In genomic region chr14:58152569-58152857, GRCh38 we compare ENCODE assay signal across 8 cellular contexts. TPM values are rescaled to one million over a fixed set of nuclear protein-coding genes. Genes with fewer than 3 reads are reported as not detected.
A peak's percentile ranks its signal among the peaks of the same experiment; 100 is the strongest.
DNase-seq lines count a peak whose midpoint lies in the region; ATAC-seq and TF ChIP-seq lines count a peak whose summit lies in the region.

No MANE protein-coding gene starts in this region.

- H3K27me3 Mint-ChIP-seq in activated naive CD4-positive, alpha-beta T cell treated with anti-CD3 and anti-CD28 coated beads, Interleukin-2, amount 50 U/mL, for 24 hours = peaks cover 36% of the 10 kb centered on the region
- H3K27me3 Mint-ChIP-seq in activated naive CD8-positive, alpha-beta T cell treated with anti-CD3 and anti-CD28 coated beads for 36 hours = peaks cover 66% of the 10 kb centered on the region
- peaks cover 50% of the 10 kb centered on the region for H3K27me3 Mint-ChIP-seq in type B pancreatic cell

- no peaks in the 10 kb centered on the region for H3K9me3 Mint-ChIP-seq in activated naive CD4-positive, alpha-beta T cell treated with anti-CD3 and anti-CD28 coated beads, Interleukin-2, amount 50 U/mL, for 24 hours
- H3K9me3 Mint-ChIP-seq in activated naive CD8-positive, alpha-beta T cell treated with anti-CD3 and anti-CD28 coated beads for 36 hours = no peaks in the 10 kb centered on the region
- no peaks in the 10 kb centered on the region for H3K9me3 Mint-ChIP-seq in type B pancreatic cell

- H3K4me1 Mint-ChIP-seq in activated naive CD4-positive, alpha-beta T cell treated with anti-CD3 and anti-CD28 coated beads, Interleukin-2, amount 50 U/mL, for 24 hours = peaks cover 20% of the 10 kb centered on the region
- H3K4me1 Mint-ChIP-seq in activated naive CD8-positive, alpha-beta T cell treated with anti-CD3 and anti-CD28 coated beads for 36 hours = peaks cover 15% of the 10 kb centered on the region
- H3K4me1 Mint-ChIP-seq in type B pancreatic cell (ENCODE audit: unreplicated experiment) = peaks cover 15% of the 10 kb centered on the region

- peak overlapping the region; percentile 15 for H3K27ac ChIP-seq in layer of hippocampus (ENCODE audit: low read depth, low read length)

- TF ChIP-seq CTCF in type B pancreatic cell (conservative IDR thresholded peaks at IDR 0.05) = no peak

- no peak for ATAC-seq in HG03196 (IDR thresholded peaks at IDR 0.05; ENCODE audit: unreplicated experiment)

- H3K4me3 Mint-ChIP-seq in activated naive CD4-positive, alpha-beta T cell treated with anti-CD3 and anti-CD28 coated beads, Interleukin-2, amount 50 U/mL, for 24 hours = peak overlapping the region; percentile 83
- peak overlapping the region; percentile 71 for H3K4me3 Mint-ChIP-seq in activated naive CD8-positive, alpha-beta T cell treated with anti-CD3 and anti-CD28 coated beads for 36 hours
- peak overlapping the region; percentile 90 for H3K4me3 Mint-ChIP-seq in type B pancreatic cell

- no peaks in the 10 kb centered on the region for H3K27me3 ChIP-seq in layer of hippocampus (ENCODE audit: control insufficient read depth, insufficient read depth, low read length)

- DNase-seq in activated naive CD4-positive, alpha-beta T cell (lab: John Stamatoyannopoulos, UW) = no peak
- no peak for DNase-seq in activated naive CD8-positive, alpha-beta T cell treated with anti-CD3 and anti-CD28 coated beads for 36 hours
- no peak for DNase-seq in type B pancreatic cell (ENCODE audit: extremely low spot score, unreplicated experiment)
- no peak for DNase-seq in activated CD4-positive, alpha-beta T cell treated with anti-CD3 and anti-CD28 coated beads for 4 hours
- DNase-seq in A172 (ENCODE audit: low spot score) = no peak

- peaks cover 3% of the 10 kb centered on the region for H3K36me3 Mint-ChIP-seq in activated naive CD4-positive, alpha-beta T cell treated with anti-CD3 and anti-CD28 coated beads, Interleukin-2, amount 50 U/mL, for 24 hours
- H3K36me3 Mint-ChIP-seq in activated naive CD8-positive, alpha-beta T cell treated with anti-CD3 and anti-CD28 coated beads for 36 hours = no peaks in the 10 kb centered on the region
- H3K36me3 Mint-ChIP-seq in type B pancreatic cell = no peaks in the 10 kb centered on the region

- H3K27ac Mint-ChIP-seq in activated naive CD4-positive, alpha-beta T cell treated with anti-CD3 and anti-CD28 coated beads, Interleukin-2, amount 50 U/mL, for 24 hours = no peak overlapping the region
- H3K27ac Mint-ChIP-seq in activated naive CD8-positive, alpha-beta T cell treated with anti-CD3 and anti-CD28 coated beads for 36 hours = no peak overlapping the region
- H3K27ac Mint-ChIP-seq in type B pancreatic cell = peak overlapping the region; percentile 46

RNA-seq across cellular contexts. Expression of gene ARMH4, which starts 0.5 kb away (rescaled TPM):
- not detected for total RNA-seq in activated naive CD8-positive, alpha-beta T cell treated with anti-CD3 and anti-CD28 coated beads for 36 hours
- 7.5 and 22.0 TPM in 2 replicates for total RNA-seq in type B pancreatic cell (ENCODE audit: low replicate concordance)
- total RNA-seq in A172 (2014; rRNA removed; shearing (Covaris generic)) = 3.1 and 4.0 TPM in 2 replicates

RNA-seq across cellular contexts. Expression of gene ACTR10, which starts 47.4 kb away (rescaled TPM):
- total RNA-seq in activated naive CD8-positive, alpha-beta T cell treated with anti-CD3 and anti-CD28 coated beads for 36 hours = 10 to 100 TPM; 31.0 to 35.1 TPM
- total RNA-seq in type B pancreatic cell (ENCODE audit: low replicate concordance) = 61.7 and 67.3 TPM in 2 replicates
- total RNA-seq in A172 (2014; rRNA removed; shearing (Covaris generic)) = 78.3 and 81.8 TPM in 2 replicates
